ENCODE assay signal across 8 cellular contexts in the genomic region with DNA sequence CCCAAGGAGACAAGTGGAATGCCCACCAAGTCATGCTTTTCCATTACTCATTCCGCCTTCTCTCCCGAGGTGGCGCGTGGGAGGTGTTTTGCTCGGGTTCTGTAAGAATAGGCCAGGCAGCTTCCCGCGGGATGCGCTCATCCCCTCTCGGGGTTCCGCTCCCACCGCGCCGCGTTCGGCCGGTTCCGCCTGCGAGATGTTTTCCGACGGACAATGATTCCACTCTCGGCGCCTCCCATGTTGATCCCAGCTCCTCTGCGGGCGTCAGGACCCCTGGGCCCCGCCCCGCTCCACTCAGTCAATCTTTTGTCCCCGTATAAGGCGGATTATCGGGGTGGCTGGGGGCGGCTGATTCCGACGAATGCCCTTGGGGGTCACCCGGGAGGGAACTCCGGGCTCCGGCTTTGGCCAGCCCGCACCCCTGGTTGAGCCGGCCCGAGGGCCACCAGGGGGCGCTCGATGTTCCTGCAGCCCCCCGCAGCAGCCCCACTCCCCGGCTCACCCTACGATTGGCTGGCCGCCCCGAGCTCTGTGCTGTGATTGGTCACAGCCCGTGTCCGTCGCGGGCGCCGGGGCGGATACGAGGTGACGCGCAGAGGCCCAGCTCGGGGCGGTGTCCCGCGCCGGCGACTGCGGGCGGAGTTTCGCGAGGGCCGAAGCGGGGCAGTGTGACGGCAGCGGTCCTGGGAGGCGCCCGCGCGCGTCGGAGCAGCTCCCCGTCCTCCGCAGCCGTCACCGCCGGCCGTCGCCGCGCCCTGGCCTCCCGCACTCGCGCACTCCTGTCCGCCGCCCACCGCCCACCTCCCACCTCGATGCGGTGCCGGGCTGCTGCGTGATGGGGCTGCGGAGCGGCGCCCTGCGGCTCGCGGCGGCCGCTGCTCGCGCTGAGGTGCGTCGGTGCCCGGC. TPM values are rescaled to one million over a fixed set of nuclear protein-coding genes. Genes with fewer than 3 reads are reported as not detected.
DNase-seq lines count a peak whose midpoint lies in the region; ATAC-seq and TF ChIP-seq lines count a peak whose summit lies in the region.

A gene with protein sequence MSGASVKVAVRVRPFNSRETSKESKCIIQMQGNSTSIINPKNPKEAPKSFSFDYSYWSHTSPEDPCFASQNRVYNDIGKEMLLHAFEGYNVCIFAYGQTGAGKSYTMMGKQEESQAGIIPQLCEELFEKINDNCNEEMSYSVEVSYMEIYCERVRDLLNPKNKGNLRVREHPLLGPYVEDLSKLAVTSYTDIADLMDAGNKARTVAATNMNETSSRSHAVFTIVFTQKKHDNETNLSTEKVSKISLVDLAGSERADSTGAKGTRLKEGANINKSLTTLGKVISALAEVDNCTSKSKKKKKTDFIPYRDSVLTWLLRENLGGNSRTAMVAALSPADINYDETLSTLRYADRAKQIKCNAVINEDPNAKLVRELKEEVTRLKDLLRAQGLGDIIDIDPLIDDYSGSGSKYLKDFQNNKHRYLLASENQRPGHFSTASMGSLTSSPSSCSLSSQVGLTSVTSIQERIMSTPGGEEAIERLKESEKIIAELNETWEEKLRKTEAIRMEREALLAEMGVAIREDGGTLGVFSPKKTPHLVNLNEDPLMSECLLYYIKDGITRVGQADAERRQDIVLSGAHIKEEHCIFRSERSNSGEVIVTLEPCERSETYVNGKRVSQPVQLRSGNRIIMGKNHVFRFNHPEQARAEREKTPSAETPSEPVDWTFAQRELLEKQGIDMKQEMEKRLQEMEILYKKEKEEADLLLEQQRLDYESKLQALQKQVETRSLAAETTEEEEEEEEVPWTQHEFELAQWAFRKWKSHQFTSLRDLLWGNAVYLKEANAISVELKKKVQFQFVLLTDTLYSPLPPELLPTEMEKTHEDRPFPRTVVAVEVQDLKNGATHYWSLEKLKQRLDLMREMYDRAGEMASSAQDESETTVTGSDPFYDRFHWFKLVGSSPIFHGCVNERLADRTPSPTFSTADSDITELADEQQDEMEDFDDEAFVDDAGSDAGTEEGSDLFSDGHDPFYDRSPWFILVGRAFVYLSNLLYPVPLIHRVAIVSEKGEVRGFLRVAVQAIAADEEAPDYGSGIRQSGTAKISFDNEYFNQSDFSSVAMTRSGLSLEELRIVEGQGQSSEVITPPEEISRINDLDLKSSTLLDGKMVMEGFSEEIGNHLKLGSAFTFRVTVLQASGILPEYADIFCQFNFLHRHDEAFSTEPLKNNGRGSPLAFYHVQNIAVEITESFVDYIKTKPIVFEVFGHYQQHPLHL (N-terminal part only) (plus strand): TSS at position 666 of the 906 bp plus-strand sequence. CDS start 21,759 bp downstream, outside the sequence.

- H3K4me2 ChIP-seq in GM23338: peak within 1 kb of the TSS; percentile 99

- CTCF ChIA-PET in RWPE1 (lab: Yijun Ruan, JAX): interaction anchor here (0.5 to 1.6 kb wide), 25 partner anchors 9 to 620 kb away, joined by 3 to 8 read pairs (median 4); no protein-coding TSS in a partner anchor

- peaks cover 25% of the 10 kb centered on the region for H3K4me1 Mint-ChIP-seq in GM23338
- H3K4me1 Mint-ChIP-seq in activated T-helper 2 cell treated with anti-CD3 and anti-CD28 coated beads, Interferon-gamma antibody, Interleukin-2, Interleukin-4, amounts not matched to agents 10 μg/mL and 5 μg/mL and 100 μg/mL, durations not matched to agents 14 hours and 24 hours and 36 hours (ENCODE audit: low read depth): peaks cover 33% of the 10 kb centered on the region
- H3K4me1 Mint-ChIP-seq in natural killer cell treated with Interleukin-12 subunit alpha and Interleukin-12 subunit beta and Interleukin-15 and Interleukin-18, amount 100 ng/mL, for 72 hours (ENCODE audit: low read depth in 2 of 2): peaks cover 21 to 36% of the 10 kb centered on the region in 2 donors

- H3K36me3 Mint-ChIP-seq in GM23338 (ENCODE audit: low read depth): no peaks in the 10 kb centered on the region
- H3K36me3 Mint-ChIP-seq in activated T-helper 2 cell treated with anti-CD3 and anti-CD28 coated beads, Interferon-gamma antibody, Interleukin-2, Interleukin-4, amounts not matched to agents 10 μg/mL and 5 μg/mL and 100 μg/mL, durations not matched to agents 14 hours and 24 hours and 36 hours (ENCODE audit: low read depth): no peaks in the 10 kb centered on the region
- no peaks in the 10 kb centered on the region for H3K36me3 Mint-ChIP-seq in natural killer cell treated with Interleukin-12 subunit alpha and Interleukin-12 subunit beta and Interleukin-15 and Interleukin-18, amount 100 ng/mL, for 72 hours

- intact Hi-C loops in activated T-helper 2 cell treated with anti-CD3 and anti-CD28 coated beads, Interferon-gamma antibody, Interleukin-2, Interleukin-4, amounts not matched to agents 10 μg/mL and 5 μg/mL and 100 μg/mL, durations not matched to agents 14 hours and 24 hours and 36 hours (cut with micrococcal nuclease): loop anchor here (1.0 to 10.0 kb wide), 3 partner anchors 128 to 585 kb away; no protein-coding TSS in a partner anchor

- H3K27me3 ChIP-seq in GM23338 (ENCODE audit: insufficient read depth): no peaks in the 10 kb centered on the region

- H2AFZ ChIP-seq in GM23338: peak within 1 kb of the TSS; percentile 95

- peak within 1 kb of the TSS; percentile 97 for H3K27ac Mint-ChIP-seq in GM23338
- peak within 1 kb of the TSS; percentile 84 for H3K27ac Mint-ChIP-seq in activated T-helper 2 cell treated with anti-CD3 and anti-CD28 coated beads, Interferon-gamma antibody, Interleukin-2, Interleukin-4, amounts not matched to agents 10 μg/mL and 5 μg/mL and 100 μg/mL, durations not matched to agents 14 hours and 24 hours and 36 hours
- H3K27ac Mint-ChIP-seq in natural killer cell treated with Interleukin-12 subunit alpha and Interleukin-12 subunit beta and Interleukin-15 and Interleukin-18, amount 100 ng/mL, for 72 hours: peak within 1 kb of the TSS; percentile 17 to 86

- peak; percentile 92 for ATAC-seq in GM23338
- ATAC-seq in natural killer cell treated with Interleukin-12 subunit alpha and Interleukin-12 subunit beta and Interleukin-15 and Interleukin-18, amount 100 ng/mL, for 72 hours: peak; percentile 100
- ATAC-seq in stimulated activated naive CD8-positive, alpha-beta T cell treated with anti-CD3 and anti-CD28 coated beads, Interleukin-15, Interleukin-2, amounts not matched to agents 100 U/mL and 50 U/mL, for 24 hours: peak; percentile 98

- no peaks in the 10 kb centered on the region for H3K9me2 ChIP-seq in GM23338 (ENCODE audit: insufficient read depth)

- H3K4me3 ChIP-seq in GM23338: peak within 1 kb of the TSS; percentile 100

- no peaks in the 10 kb centered on the region for H3K9me3 Mint-ChIP-seq in GM23338
- H3K9me3 Mint-ChIP-seq in activated T-helper 2 cell treated with anti-CD3 and anti-CD28 coated beads, Interferon-gamma antibody, Interleukin-2, Interleukin-4, amounts not matched to agents 10 μg/mL and 5 μg/mL and 100 μg/mL, durations not matched to agents 14 hours and 24 hours and 36 hours: no peaks in the 10 kb centered on the region
- no peaks in the 10 kb centered on the region for H3K9me3 Mint-ChIP-seq in natural killer cell treated with Interleukin-12 subunit alpha and Interleukin-12 subunit beta and Interleukin-15 and Interleukin-18, amount 100 ng/mL, for 72 hours

- H3K4me3 Mint-ChIP-seq in GM23338: peak within 1 kb of the TSS; percentile 98
- H3K4me3 Mint-ChIP-seq in activated T-helper 2 cell treated with anti-CD3 and anti-CD28 coated beads, Interferon-gamma antibody, Interleukin-2, Interleukin-4, amounts not matched to agents 10 μg/mL and 5 μg/mL and 100 μg/mL, durations not matched to agents 14 hours and 24 hours and 36 hours (ENCODE audit: low read depth): peak within 1 kb of the TSS; percentile 89
- peak within 1 kb of the TSS; percentile 90 for H3K4me3 Mint-ChIP-seq in natural killer cell treated with Interleukin-12 subunit alpha and Interleukin-12 subunit beta and Interleukin-15 and Interleukin-18, amount 100 ng/mL, for 72 hours

- peaks cover 3% of the 10 kb centered on the region; the same call in 1 of the 2 replicates for H3F3A ChIP-seq in GM23338 (replicated peaks; ENCODE audit: low read depth)

- H3K27ac ChIP-seq in GM23338 (ENCODE audit: low read depth) (peak within 1 kb of the TSS; percentile 95), RWPE1 (peak within 1 kb of the TSS; percentile 97)

- H3K27me3 Mint-ChIP-seq in GM23338 (ENCODE audit: insufficient read depth, low read depth, poor library complexity): peaks cover 20% of the 10 kb centered on the region
- peaks cover 4% of the 10 kb centered on the region for H3K27me3 Mint-ChIP-seq in activated T-helper 2 cell treated with anti-CD3 and anti-CD28 coated beads, Interferon-gamma antibody, Interleukin-2, Interleukin-4, amounts not matched to agents 10 μg/mL and 5 μg/mL and 100 μg/mL, durations not matched to agents 14 hours and 24 hours and 36 hours (ENCODE audit: low read depth)
- H3K27me3 Mint-ChIP-seq in natural killer cell treated with Interleukin-12 subunit alpha and Interleukin-12 subunit beta and Interleukin-15 and Interleukin-18, amount 100 ng/mL, for 72 hours: no peaks in the 10 kb centered on the region

- no peaks in the 10 kb centered on the region for H3K36me3 ChIP-seq in GM23338 (ENCODE audit: insufficient read depth)

- peaks cover 29% of the 10 kb centered on the region for H4K20me1 ChIP-seq in GM23338 (replicated peaks; ENCODE audit: insufficient read depth)

- POLR2A ChIA-PET in RWPE1 (lab: Yijun Ruan, JAX; ENCODE audit: low non-redundant PET): interaction anchor here (0.6 to 0.9 kb wide), 4 partner anchors 19 to 502 kb away, joined by 3 to 5 read pairs (median 4); no protein-coding TSS in a partner anchor

- TF ChIP-seq CTCF in GM23338 (conservative IDR thresholded peaks at IDR 0.05; ENCODE audit: low read depth in 2 of 2): peak; percentile 74 to 87
- peak; percentile 96 for TF ChIP-seq CTCF in RWPE1 (conservative IDR thresholded peaks at IDR 0.05; ENCODE audit: low read depth)

- H3K4me1 ChIP-seq in GM23338 (ENCODE audit: insufficient read depth): peaks cover 19% of the 10 kb centered on the region

- peaks cover 41% of the 10 kb centered on the region for H3K79me2 ChIP-seq in GM23338 (replicated peaks; ENCODE audit: insufficient read depth)

- DNase-seq in EL (peak; percentile 98), GM23338 (ENCODE audit: low spot score) (peak; percentile 98), LHCN-M2 (ENCODE audit: low read depth) (peak; percentile 97), RWPE1 (ENCODE audit: low spot score) (peak; percentile 100), fibroblast of peridontal ligament (ENCODE audit: extremely low read depth) (peak; percentile 95)
- peak; percentile 95 for DNase-seq in activated T-helper 2 cell treated with anti-CD3 and anti-CD28 coated beads, Interferon-gamma antibody, Interleukin-2, Interleukin-4, amounts not matched to agents 10 μg/mL and 5 μg/mL and 100 μg/mL, durations not matched to agents 14 hours and 24 hours and 36 hours (ENCODE audit: low spot score)
- DNase-seq in natural killer cell treated with Interleukin-12 subunit alpha and Interleukin-12 subunit beta and Interleukin-15 and Interleukin-18, amount 100 ng/mL, for 72 hours (ENCODE audit: low spot score): peak; percentile 100
- DNase-seq in stimulated activated naive CD8-positive, alpha-beta T cell treated with anti-CD3 and anti-CD28 coated beads, Interleukin-15, Interleukin-2, amounts not matched to agents 100 U/mL and 50 U/mL, for 24 hours: peak; percentile 98

RNA-seq across cellular contexts. Expression of the gene that starts here (rescaled TPM):
- total RNA-seq in GM23338 (2014; rRNA removed; shearing (Covaris generic)): 68.4 and 70.3 TPM in 2 replicates
- polyA plus RNA-seq in GM23338 (2016; fragmentation: Nextera tagmentation; extraction: Ambion mirVana): 18.7 and 21.5 TPM in 2 replicates
- total RNA-seq in LHCN-M2 (2014; rRNA removed): 23.5 and 33.2 TPM in 2 replicates
- polyA plus RNA-seq in LHCN-M2 (2012): 14.1 TPM
- 21.9 and 23.8 TPM in 2 replicates for total RNA-seq in activated T-helper 2 cell treated with anti-CD3 and anti-CD28 coated beads, Interferon-gamma antibody, Interleukin-2, Interleukin-4, amounts not matched to agents 10 μg/mL and 5 μg/mL and 100 μg/mL, durations not matched to agents 14 hours and 24 hours and 36 hours
- total RNA-seq in natural killer cell treated with Interleukin-12 subunit alpha and Interleukin-12 subunit beta and Interleukin-15 and Interleukin-18, amount 100 ng/mL, for 72 hours: 10 to 100 TPM in 1 of 2 donors, 1 to 10 TPM in 1; 9.9 to 32.2 TPM

Comparison
In these comparisons a context has a peak if more than half of its experiments do, and no peak if none do; other contexts are left out.
1. Peak in every context shown above with its lines: DNase-seq, ATAC-seq, H3K4me3 ChIP-seq and H3K27ac ChIP-seq.